8 cellular contexts compared by ENCODE assay signal in the genomic region with DNA sequence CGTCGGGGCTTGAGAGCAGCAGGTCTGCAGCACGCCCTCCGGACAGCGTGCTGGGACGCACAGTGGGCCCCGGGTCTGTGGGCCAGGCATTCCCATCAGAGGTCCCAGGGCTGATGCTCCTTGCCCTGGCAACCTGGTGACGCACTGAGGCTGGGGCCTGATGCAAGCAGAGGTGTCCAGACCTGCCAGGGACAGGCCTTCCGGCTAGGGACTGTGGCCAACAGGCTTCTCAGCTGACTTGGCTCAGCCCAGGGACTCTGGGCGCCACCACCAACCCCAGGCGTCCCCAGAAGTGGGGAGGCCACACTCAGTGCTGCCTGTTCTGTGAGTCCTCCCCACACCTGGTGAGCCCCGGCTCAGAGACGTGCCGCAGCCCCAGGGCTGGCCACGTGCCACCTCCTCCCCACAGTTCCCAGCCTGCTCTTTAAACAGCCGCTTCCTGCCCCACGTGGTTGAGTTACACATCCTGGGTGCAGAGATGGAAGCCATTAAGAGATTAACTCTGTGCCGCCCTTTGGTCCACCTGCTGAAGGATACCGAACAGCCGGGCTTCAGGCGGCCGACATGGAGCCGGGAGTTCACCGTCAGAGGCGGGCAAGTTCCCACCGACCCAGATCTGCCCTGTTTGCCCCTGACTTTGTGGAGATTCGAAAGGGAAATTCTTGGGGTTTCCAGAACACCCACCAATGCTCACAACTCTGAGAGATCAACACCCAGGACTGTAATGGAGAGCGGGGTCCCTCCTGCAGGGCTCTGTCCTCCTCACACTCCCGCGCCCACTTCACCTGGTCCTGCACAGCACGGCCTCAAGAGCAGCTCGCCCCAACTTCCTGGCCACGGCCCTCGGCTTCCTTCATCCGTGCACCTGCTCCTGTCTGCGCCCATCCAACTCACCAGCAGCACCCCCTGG. TPM values are rescaled to one million over a fixed set of nuclear protein-coding genes. Genes with fewer than 3 reads are reported as not detected.
A peak's percentile ranks its signal among the peaks of the same experiment; 100 is the strongest.
DNase-seq lines count a peak whose midpoint lies in the region; ATAC-seq and TF ChIP-seq lines count a peak whose summit lies in the region.

No MANE protein-coding gene starts in this region.

- peak; percentile 45 to 48 for ATAC-seq in left cardiac atrium
- ATAC-seq in GM18511 (IDR thresholded peaks at IDR 0.05; ENCODE audit: unreplicated experiment), result no peak
- ATAC-seq in HG03571 (IDR thresholded peaks at IDR 0.05; ENCODE audit: unreplicated experiment), result no peak

- intact Hi-C loops in left cardiac atrium (cut with DNase I), result loop anchor here in 1 of 2 donors (5.0 kb wide), 1 partner anchor 50 kb away; no protein-coding TSS in a partner anchor

- DNase-seq in NAMALWA (ENCODE audit: low spot score), result peak; percentile 14
- DNase-seq in activated CD8-positive, alpha-beta memory T cell treated with anti-CD3 and anti-CD28 coated beads, Interleukin-2, amount 50 U/mL, for 4 hours, result peak; percentile 49
- DNase-seq in left cardiac atrium, result peak; percentile 69
- peak; percentile 43 for DNase-seq in stimulated activated CD8-positive, alpha-beta memory T cell treated with anti-CD3 and anti-CD28 coated beads, Interleukin-4, amount 100 ng/mL, for 48 hours
- DNase-seq in NCI-H2171 treated with DMSO at 0.1 percent for 48 hours (lab: John Stamatoyannopoulos, UW), result no peak
- DNase-seq in GM10266 (ENCODE audit: extremely low spot score), result no peak

- no peak for TF ChIP-seq CTCF in GM10266 (IDR thresholded peaks at IDR 0.05; ENCODE audit: control insufficient read depth, insufficient read depth, low read depth, missing control alignments)

RNA-seq across cellular contexts. Expression of gene ZBP1, which starts 37.6 kb away (rescaled TPM):
- total RNA-seq in left cardiac atrium, result under 1 TPM in 1 of 2 donors, not detected in 1; 0.47 TPM

RNA-seq across cellular contexts. Expression of gene PMEPA1, which starts 52.0 kb away (rescaled TPM):
- 10 to 100 TPM; 28.3 to 60.3 TPM for total RNA-seq in left cardiac atrium

Comparison
In these comparisons a context has a peak if more than half of its experiments do, and no peak if none do; other contexts are left out.
1. DNase-seq: peak in NAMALWA (single experiment), activated CD8-positive, alpha-beta memory T cell treated with anti-CD3 and anti-CD28 coated beads, Interleukin-2, amount 50 U/mL, for 4 hours (single experiment), left cardiac atrium (single experiment) and stimulated activated CD8-positive, alpha-beta memory T cell treated with anti-CD3 and anti-CD28 coated beads, Interleukin-4, amount 100 ng/mL, for 48 hours (single experiment); none in NCI-H2171 treated with DMSO at 0.1 percent for 48 hours (single experiment) and GM10266 (single experiment).
2. ATAC-seq: peak in left cardiac atrium (2 of 2); none in GM18511 (single experiment) and HG03571 (single experiment).